8 cellular contexts compared by ENCODE assay signal in the genomic region with DNA sequence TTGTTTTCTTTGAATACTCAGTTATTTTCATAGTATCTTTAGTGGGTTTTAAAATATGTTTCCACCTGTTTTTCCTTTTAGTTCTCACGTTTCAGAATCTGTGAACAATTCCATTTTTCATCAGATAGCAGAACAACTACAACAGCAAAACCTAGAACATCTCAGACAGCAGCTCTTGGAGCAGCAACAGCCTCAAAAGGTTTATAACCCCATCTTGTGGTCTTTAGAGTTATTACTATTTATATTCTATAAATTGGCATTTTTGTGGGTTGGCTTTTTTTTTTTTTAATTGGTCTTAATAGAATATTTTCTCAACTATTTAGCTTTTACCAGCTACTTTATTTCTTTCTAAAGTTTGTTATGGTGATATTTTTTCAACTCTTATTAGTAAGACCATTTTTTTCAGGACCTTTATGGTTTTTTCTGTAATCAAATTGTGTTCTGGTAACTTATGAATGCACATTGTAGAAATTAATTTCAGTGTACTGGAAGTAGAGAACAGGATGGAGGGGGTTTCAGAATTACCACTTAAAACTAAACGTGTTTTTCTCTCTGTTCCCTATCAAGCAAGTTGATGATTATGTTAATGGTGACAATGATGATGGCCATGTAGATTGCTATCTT.
DNase-seq lines count a peak whose midpoint lies in the region; ATAC-seq and TF ChIP-seq lines count a peak whose summit lies in the region.

No MANE protein-coding gene starts in this region.

- H3K27ac ChIP-seq in lower lobe of right lung: no peak overlapping the region

- no peaks in the 10 kb centered on the region for H3K27me3 ChIP-seq in lower lobe of right lung (ENCODE audit: low read depth)

- peak; percentile 53 for DNase-seq in ACHN
- DNase-seq in NCI-H146 treated with DMSO at 0.1 percent for 48 hours (lab: John Stamatoyannopoulos, UW; ENCODE audit: unreplicated experiment): peak; percentile 37
- DNase-seq in T47D (ENCODE audit: low read depth in 1 of 2, low spot score in 1 of 2): peak; percentile 1 to 39
- no peak for DNase-seq in lower lobe of right lung
- no peak for DNase-seq in nucleus accumbens (lab: John Stamatoyannopoulos, UW)

- intact Hi-C loops in lower lobe of right lung (cut with DNase I): no loop called here

- ATAC-seq in lower lobe of right lung (peak in 1 of 2 donors; percentile 57), HG02759 (IDR thresholded peaks at IDR 0.05; ENCODE audit: unreplicated experiment) (no peak), GM21576 (IDR thresholded peaks at IDR 0.05; ENCODE audit: unreplicated experiment) (no peak)

- no peaks in the 10 kb centered on the region for H3K9me3 ChIP-seq in lower lobe of right lung

- in situ Hi-C loops in ACHN (cut with HindIII; ENCODE audit: low pct_ligation_motif_present, low pct_unique_long_range_greater_than_20kb, low sequenced_read_pairs): no loop called here
- in situ Hi-C loops in T47D (cut with HindIII; ENCODE audit: low pct_unique_long_range_greater_than_20kb, low sequenced_read_pairs): no loop called here

- peaks cover 90% of the 10 kb centered on the region for H3K36me3 ChIP-seq in lower lobe of right lung

- no peak overlapping the region for H3K4me3 ChIP-seq in lower lobe of right lung

- H3K4me1 ChIP-seq in lower lobe of right lung: no peaks in the 10 kb centered on the region

- peak; percentile 39 for TF ChIP-seq CTCF in GM12873 (IDR thresholded peaks at IDR 0.05; ENCODE audit: insufficient read depth, low read depth, low read length, missing control alignments)
- TF ChIP-seq CTCF in lower lobe of right lung (IDR thresholded peaks at IDR 0.05): peak; percentile 45

Comparison
In these comparisons a context has a peak if more than half of its experiments do, and no peak if none do; other contexts are left out.
1. DNase-seq: peak in ACHN (single experiment), NCI-H146 treated with DMSO at 0.1 percent for 48 hours (single experiment) and T47D (2 of 2); none in lower lobe of right lung (single experiment) and nucleus accumbens (0 of 56).